1 cellular context compared by ENCODE assay signal in the genomic region with DNA sequence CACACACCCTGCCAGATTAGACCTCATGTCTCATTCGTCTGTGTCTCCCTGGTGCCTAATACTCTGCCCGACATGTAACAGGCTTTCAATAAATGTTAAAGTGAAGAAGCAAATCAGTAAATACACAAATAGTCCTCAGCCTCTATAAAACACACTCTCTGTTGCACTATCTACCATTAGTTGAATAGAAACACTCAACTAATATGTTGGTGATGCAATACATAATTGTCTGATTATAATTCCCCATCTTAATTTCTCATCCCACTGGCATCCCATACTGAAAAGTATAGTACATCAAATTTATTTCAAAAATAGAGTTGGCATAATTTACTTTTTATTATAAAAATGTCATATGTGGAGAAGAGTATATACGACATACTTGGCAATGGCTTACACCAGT.
TF ChIP-seq lines count a peak whose summit lies in the region.

No MANE protein-coding gene starts in this region.

TF ChIP-seq in K562, 482 proteins besides CTCF, POLR2A, EP300 and RAD21 (continued from another document):
- TF ChIP-seq, protein P1, sequence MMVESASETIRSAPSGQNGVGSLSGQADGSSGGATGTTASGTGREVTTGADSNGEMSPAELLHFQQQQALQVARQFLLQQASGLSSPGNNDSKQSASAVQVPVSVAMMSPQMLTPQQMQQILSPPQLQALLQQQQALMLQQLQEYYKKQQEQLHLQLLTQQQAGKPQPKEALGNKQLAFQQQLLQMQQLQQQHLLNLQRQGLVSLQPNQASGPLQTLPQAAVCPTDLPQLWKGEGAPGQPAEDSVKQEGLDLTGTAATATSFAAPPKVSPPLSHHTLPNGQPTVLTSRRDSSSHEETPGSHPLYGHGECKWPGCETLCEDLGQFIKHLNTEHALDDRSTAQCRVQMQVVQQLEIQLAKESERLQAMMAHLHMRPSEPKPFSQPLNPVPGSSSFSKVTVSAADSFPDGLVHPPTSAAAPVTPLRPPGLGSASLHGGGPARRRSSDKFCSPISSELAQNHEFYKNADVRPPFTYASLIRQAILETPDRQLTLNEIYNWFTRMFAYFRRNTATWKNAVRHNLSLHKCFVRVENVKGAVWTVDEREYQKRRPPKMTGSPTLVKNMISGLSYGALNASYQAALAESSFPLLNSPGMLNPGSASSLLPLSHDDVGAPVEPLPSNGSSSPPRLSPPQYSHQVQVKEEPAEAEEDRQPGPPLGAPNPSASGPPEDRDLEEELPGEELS (CRISPR knock-in tag; IDR thresholded peaks at IDR 0.05; ENCODE audit: borderline replicate concordance) = no peak
- TF ChIP-seq SREBF2 (CRISPR knock-in tag; IDR thresholded peaks at IDR 0.05) (no peak), ZBTB17 (CRISPR knock-in tag; IDR thresholded peaks at IDR 0.05) (no peak), HMG20B (CRISPR knock-in tag; IDR thresholded peaks at IDR 0.05) (no peak), CHD4 (IDR thresholded peaks at IDR 0.05; ENCODE audit: insufficient read depth, insufficient replicate concordance, low read depth, low read length, poor library complexity, severe bottlenecking) (no peak), HDAC8 (tag; IDR thresholded peaks at IDR 0.05) (no peak)
- TF ChIP-seq, protein P2, sequence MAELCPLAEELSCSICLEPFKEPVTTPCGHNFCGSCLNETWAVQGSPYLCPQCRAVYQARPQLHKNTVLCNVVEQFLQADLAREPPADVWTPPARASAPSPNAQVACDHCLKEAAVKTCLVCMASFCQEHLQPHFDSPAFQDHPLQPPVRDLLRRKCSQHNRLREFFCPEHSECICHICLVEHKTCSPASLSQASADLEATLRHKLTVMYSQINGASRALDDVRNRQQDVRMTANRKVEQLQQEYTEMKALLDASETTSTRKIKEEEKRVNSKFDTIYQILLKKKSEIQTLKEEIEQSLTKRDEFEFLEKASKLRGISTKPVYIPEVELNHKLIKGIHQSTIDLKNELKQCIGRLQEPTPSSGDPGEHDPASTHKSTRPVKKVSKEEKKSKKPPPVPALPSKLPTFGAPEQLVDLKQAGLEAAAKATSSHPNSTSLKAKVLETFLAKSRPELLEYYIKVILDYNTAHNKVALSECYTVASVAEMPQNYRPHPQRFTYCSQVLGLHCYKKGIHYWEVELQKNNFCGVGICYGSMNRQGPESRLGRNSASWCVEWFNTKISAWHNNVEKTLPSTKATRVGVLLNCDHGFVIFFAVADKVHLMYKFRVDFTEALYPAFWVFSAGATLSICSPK (IDR thresholded peaks at IDR 0.05; ENCODE audit: borderline replicate concordance) = no peak
- TF ChIP-seq, protein P3, sequence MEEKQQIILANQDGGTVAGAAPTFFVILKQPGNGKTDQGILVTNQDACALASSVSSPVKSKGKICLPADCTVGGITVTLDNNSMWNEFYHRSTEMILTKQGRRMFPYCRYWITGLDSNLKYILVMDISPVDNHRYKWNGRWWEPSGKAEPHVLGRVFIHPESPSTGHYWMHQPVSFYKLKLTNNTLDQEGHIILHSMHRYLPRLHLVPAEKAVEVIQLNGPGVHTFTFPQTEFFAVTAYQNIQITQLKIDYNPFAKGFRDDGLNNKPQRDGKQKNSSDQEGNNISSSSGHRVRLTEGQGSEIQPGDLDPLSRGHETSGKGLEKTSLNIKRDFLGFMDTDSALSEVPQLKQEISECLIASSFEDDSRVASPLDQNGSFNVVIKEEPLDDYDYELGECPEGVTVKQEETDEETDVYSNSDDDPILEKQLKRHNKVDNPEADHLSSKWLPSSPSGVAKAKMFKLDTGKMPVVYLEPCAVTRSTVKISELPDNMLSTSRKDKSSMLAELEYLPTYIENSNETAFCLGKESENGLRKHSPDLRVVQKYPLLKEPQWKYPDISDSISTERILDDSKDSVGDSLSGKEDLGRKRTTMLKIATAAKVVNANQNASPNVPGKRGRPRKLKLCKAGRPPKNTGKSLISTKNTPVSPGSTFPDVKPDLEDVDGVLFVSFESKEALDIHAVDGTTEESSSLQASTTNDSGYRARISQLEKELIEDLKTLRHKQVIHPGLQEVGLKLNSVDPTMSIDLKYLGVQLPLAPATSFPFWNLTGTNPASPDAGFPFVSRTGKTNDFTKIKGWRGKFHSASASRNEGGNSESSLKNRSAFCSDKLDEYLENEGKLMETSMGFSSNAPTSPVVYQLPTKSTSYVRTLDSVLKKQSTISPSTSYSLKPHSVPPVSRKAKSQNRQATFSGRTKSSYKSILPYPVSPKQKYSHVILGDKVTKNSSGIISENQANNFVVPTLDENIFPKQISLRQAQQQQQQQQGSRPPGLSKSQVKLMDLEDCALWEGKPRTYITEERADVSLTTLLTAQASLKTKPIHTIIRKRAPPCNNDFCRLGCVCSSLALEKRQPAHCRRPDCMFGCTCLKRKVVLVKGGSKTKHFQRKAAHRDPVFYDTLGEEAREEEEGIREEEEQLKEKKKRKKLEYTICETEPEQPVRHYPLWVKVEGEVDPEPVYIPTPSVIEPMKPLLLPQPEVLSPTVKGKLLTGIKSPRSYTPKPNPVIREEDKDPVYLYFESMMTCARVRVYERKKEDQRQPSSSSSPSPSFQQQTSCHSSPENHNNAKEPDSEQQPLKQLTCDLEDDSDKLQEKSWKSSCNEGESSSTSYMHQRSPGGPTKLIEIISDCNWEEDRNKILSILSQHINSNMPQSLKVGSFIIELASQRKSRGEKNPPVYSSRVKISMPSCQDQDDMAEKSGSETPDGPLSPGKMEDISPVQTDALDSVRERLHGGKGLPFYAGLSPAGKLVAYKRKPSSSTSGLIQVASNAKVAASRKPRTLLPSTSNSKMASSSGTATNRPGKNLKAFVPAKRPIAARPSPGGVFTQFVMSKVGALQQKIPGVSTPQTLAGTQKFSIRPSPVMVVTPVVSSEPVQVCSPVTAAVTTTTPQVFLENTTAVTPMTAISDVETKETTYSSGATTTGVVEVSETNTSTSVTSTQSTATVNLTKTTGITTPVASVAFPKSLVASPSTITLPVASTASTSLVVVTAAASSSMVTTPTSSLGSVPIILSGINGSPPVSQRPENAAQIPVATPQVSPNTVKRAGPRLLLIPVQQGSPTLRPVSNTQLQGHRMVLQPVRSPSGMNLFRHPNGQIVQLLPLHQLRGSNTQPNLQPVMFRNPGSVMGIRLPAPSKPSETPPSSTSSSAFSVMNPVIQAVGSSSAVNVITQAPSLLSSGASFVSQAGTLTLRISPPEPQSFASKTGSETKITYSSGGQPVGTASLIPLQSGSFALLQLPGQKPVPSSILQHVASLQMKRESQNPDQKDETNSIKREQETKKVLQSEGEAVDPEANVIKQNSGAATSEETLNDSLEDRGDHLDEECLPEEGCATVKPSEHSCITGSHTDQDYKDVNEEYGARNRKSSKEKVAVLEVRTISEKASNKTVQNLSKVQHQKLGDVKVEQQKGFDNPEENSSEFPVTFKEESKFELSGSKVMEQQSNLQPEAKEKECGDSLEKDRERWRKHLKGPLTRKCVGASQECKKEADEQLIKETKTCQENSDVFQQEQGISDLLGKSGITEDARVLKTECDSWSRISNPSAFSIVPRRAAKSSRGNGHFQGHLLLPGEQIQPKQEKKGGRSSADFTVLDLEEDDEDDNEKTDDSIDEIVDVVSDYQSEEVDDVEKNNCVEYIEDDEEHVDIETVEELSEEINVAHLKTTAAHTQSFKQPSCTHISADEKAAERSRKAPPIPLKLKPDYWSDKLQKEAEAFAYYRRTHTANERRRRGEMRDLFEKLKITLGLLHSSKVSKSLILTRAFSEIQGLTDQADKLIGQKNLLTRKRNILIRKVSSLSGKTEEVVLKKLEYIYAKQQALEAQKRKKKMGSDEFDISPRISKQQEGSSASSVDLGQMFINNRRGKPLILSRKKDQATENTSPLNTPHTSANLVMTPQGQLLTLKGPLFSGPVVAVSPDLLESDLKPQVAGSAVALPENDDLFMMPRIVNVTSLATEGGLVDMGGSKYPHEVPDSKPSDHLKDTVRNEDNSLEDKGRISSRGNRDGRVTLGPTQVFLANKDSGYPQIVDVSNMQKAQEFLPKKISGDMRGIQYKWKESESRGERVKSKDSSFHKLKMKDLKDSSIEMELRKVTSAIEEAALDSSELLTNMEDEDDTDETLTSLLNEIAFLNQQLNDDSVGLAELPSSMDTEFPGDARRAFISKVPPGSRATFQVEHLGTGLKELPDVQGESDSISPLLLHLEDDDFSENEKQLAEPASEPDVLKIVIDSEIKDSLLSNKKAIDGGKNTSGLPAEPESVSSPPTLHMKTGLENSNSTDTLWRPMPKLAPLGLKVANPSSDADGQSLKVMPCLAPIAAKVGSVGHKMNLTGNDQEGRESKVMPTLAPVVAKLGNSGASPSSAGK (IDR thresholded peaks at IDR 0.05) = no peak
- TF ChIP-seq, protein P4, sequence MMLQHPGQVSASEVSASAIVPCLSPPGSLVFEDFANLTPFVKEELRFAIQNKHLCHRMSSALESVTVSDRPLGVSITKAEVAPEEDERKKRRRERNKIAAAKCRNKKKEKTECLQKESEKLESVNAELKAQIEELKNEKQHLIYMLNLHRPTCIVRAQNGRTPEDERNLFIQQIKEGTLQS (IDR thresholded peaks at IDR 0.05) = peak; percentile 50; the same call in 1 of the 2 replicates
- TF ChIP-seq, protein P4 (CRISPR knock-in tag; conservative IDR thresholded peaks at IDR 0.05) = no peak
- TF ChIP-seq, protein P5, sequence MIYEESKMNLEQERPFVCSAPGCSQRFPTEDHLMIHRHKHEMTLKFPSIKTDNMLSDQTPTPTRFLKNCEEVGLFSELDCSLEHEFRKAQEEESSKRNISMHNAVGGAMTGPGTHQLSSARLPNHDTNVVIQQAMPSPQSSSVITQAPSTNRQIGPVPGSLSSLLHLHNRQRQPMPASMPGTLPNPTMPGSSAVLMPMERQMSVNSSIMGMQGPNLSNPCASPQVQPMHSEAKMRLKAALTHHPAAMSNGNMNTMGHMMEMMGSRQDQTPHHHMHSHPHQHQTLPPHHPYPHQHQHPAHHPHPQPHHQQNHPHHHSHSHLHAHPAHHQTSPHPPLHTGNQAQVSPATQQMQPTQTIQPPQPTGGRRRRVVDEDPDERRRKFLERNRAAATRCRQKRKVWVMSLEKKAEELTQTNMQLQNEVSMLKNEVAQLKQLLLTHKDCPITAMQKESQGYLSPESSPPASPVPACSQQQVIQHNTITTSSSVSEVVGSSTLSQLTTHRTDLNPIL (CRISPR knock-in tag; IDR thresholded peaks at IDR 0.05) = no peak
TF ChIP-seq in K562: peak in this region for 2.
